ENCODE assay signal across 24 cellular contexts in genomic region chr3:108669211-108669610, GRCh38.
DNase-seq lines count a peak whose midpoint lies in the region; ATAC-seq, FAIRE-seq and TF ChIP-seq lines count a peak whose summit lies in the region.
"Had no signal": no experiment of that assay in that cellular context is flagged by ENCODE, and none has a peak within 500 bp of the region (broad histone marks: within the 10 kb centered on the region; RNA-seq: fewer than 3 reads in every experiment).

No MANE protein-coding gene starts in this region.

- no peak for TF ChIP-seq EP300 in K562 (IDR thresholded peaks at IDR 0.05; ENCODE audit: low read length)

- no peak for TF ChIP-seq RAD21 in K562 (CRISPR knock-in tag; conservative IDR thresholded peaks at IDR 0.05 in 1 of 2, IDR thresholded peaks at IDR 0.05 in 1 of 2)

- intact Hi-C loops in K562 (cut with micrococcal nuclease): loop anchor here (5.0 to 10.0 kb wide), 2 partner anchors 162 to 346 kb away; no protein-coding TSS in a partner anchor

- no peak for TF ChIP-seq CTCF in K562 (IDR thresholded peaks at IDR 0.05 in 2 of 3, conservative IDR thresholded peaks at IDR 0.05 in 1 of 3; ENCODE audit: insufficient read depth in 2 of 3, low read depth in 1 of 3, low read length in 3 of 3)

- FAIRE-seq in GM12892 (lab: Jason Lieb, UNC): peak; percentile 66
- no peak for FAIRE-seq in K562 (lab: Jason Lieb, UNC)
- FAIRE-seq: H1 had no signal

- TF ChIP-seq POLR2A in GM12892 (IDR thresholded peaks at IDR 0.05; ENCODE audit: low read depth, low read length) (no peak), K562 (conservative IDR thresholded peaks at IDR 0.05) (no peak)

- no peak overlapping the region for H3K4me3 ChIP-seq in K562
- H3K4me3 ChIP-seq: PC-9, SJCRH30, spleen, thoracic aorta had no signal

- no peaks in the 10 kb centered on the region for H3K79me2 ChIP-seq in K562 (ENCODE audit: control insufficient read depth, insufficient read depth, low read length)

- H3K27me3 ChIP-seq in K562 (ENCODE audit: control insufficient read depth in 2 of 2, insufficient read depth in 2 of 2, low read length in 2 of 2): no peaks in the 10 kb centered on the region
- H3K27me3 ChIP-seq: SJCRH30, spleen had no signal

- no peaks in the 10 kb centered on the region for H4K20me1 ChIP-seq in K562 (replicated peaks; ENCODE audit: control insufficient read depth, insufficient read depth, low read length)

- no peak overlapping the region for H3K27ac ChIP-seq in K562 (ENCODE audit: extremely low read depth, low read depth, low read length)
- H3K27ac ChIP-seq: KMS-11, PC-9, SJCRH30, thoracic aorta had no signal

- no peak overlapping the region for H3K9ac ChIP-seq in K562 (ENCODE audit: insufficient read depth in 1 of 2, low read depth in 2 of 2, low read length in 2 of 2)
- H3K9ac ChIP-seq: KMS-11 had no signal

- in situ Hi-C loops in K562 (cut with MboI): loop anchor here (10.0 kb wide), 1 partner anchor 236 kb away; no protein-coding TSS in a partner anchor

- ATAC-seq in GM21447 (IDR thresholded peaks at IDR 0.05; ENCODE audit: unreplicated experiment): peak; percentile 57
- ATAC-seq in HG03469 (IDR thresholded peaks at IDR 0.05; ENCODE audit: unreplicated experiment): peak; percentile 65
- no peak for ATAC-seq in K562
- ATAC-seq: activated naive CD4-positive, alpha-beta T cell treated with anti-CD3 and anti-CD28 coated beads, Interleukin-2, amount 50 U/mL, for 72 hours; activated T-cell treated with anti-CD3 and anti-CD28 coated beads, Interleukin-2, amount 50 U/mL, for 72 hours; effector memory CD8-positive, alpha-beta T cell; left ventricle myocardium superior had no signal

- H3K36me3 ChIP-seq in K562 (ENCODE audit: control insufficient read depth, insufficient read depth, low read length): no peaks in the 10 kb centered on the region

- no TSS peak for BruUV-seq in K562 (replicated peaks; lab: Mats Ljungman, UMichigan)

- no peaks in the 10 kb centered on the region for H3K4me1 ChIP-seq in K562 (replicated peaks in 1 of 2; ENCODE audit: control insufficient read depth in 2 of 2, insufficient read depth in 2 of 2, low read length in 2 of 2)
- H3K4me1 ChIP-seq: SJCRH30 had no signal

- no peak for DNase-seq in GM12892 (ENCODE audit: insufficient read length)
- DNase-seq in K562 (ENCODE audit: extremely low read depth in 1 of 4, low spot score in 3 of 4): no peak
- no peak for DNase-seq in activated CD4-positive, alpha-beta T cell treated with anti-CD3 and anti-CD28 coated beads for 4 hours
- DNase-seq in stimulated activated CD4-positive, alpha-beta T cell treated with anti-CD3 and anti-CD28 coated beads, Interleukin-12 subunit alpha, Interleukin-12 subunit beta, amount 100 ng/mL, for 4 hours: no peak
- no peak for DNase-seq in stimulated activated CD4-positive, alpha-beta T cell treated with anti-CD3 and anti-CD28 coated beads, Interleukin-1b, Interleukin-23, amount 100 ng/mL, for 48 hours
- no peak for DNase-seq in foreskin melanocyte
- DNase-seq: ACHN; activated CD4-positive, CD25-positive, alpha-beta regulatory T cell treated with anti-CD3 and anti-CD28 coated beads, Interleukin-2, amount 50 U/mL, for 72 hours; activated T-cell treated with anti-CD3 and anti-CD28 coated beads, Interleukin-2, amount 50 U/mL, for 72 hours; effector memory CD8-positive, alpha-beta T cell; glutamatergic neuron; left ventricle myocardium superior; NCI-H1417; NCI-H748 treated with DMSO at 0.1 percent for 48 hours; PC-9; retina; SJCRH30; spleen had no signal

- CTCF ChIA-PET in K562 (lab: Yijun Ruan, JAX; ENCODE audit: low intra/inter-chr PET ratio): no interaction called here

- no peaks in the 10 kb centered on the region for H3K9me3 ChIP-seq in K562 (replicated peaks; ENCODE audit: control insufficient read depth, insufficient read depth, low read depth, low read length)
- H3K9me3 ChIP-seq: SJCRH30, spleen, thoracic aorta had no signal

- H3K9me1 ChIP-seq in K562 (ENCODE audit: control insufficient read depth, insufficient read depth, low read length): no peaks in the 10 kb centered on the region

- H3K4me2 ChIP-seq in K562 (ENCODE audit: insufficient read depth, low read length): no peak overlapping the region
- H3K4me2 ChIP-seq: KMS-11, PC-9 had no signal

- H2AFZ ChIP-seq in K562 (ENCODE audit: low read depth, low read length): no peak overlapping the region
- H2AFZ ChIP-seq: PC-9 had no signal

- POLR2A ChIA-PET in K562 (lab: Yijun Ruan, JAX): no interaction called here

TF ChIP-seq in K562, 482 proteins besides CTCF, POLR2A, EP300 and RAD21 (continues in another document):
- TF ChIP-seq DNMT1 (IDR thresholded peaks at IDR 0.05): no peak
- no peak for TF ChIP-seq CEBPZ (IDR thresholded peaks at IDR 0.05; ENCODE audit: borderline replicate concordance, low read depth, low read length)
- TF ChIP-seq, protein P1, sequence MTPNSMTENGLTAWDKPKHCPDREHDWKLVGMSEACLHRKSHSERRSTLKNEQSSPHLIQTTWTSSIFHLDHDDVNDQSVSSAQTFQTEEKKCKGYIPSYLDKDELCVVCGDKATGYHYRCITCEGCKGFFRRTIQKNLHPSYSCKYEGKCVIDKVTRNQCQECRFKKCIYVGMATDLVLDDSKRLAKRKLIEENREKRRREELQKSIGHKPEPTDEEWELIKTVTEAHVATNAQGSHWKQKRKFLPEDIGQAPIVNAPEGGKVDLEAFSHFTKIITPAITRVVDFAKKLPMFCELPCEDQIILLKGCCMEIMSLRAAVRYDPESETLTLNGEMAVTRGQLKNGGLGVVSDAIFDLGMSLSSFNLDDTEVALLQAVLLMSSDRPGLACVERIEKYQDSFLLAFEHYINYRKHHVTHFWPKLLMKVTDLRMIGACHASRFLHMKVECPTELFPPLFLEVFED (CRISPR knock-in tag; conservative IDR thresholded peaks at IDR 0.05): no peak
- TF ChIP-seq ETS1 (conservative IDR thresholded peaks at IDR 0.05; ENCODE audit: control insufficient read depth, low read depth, low read length): no peak
- TF ChIP-seq, protein P2, sequence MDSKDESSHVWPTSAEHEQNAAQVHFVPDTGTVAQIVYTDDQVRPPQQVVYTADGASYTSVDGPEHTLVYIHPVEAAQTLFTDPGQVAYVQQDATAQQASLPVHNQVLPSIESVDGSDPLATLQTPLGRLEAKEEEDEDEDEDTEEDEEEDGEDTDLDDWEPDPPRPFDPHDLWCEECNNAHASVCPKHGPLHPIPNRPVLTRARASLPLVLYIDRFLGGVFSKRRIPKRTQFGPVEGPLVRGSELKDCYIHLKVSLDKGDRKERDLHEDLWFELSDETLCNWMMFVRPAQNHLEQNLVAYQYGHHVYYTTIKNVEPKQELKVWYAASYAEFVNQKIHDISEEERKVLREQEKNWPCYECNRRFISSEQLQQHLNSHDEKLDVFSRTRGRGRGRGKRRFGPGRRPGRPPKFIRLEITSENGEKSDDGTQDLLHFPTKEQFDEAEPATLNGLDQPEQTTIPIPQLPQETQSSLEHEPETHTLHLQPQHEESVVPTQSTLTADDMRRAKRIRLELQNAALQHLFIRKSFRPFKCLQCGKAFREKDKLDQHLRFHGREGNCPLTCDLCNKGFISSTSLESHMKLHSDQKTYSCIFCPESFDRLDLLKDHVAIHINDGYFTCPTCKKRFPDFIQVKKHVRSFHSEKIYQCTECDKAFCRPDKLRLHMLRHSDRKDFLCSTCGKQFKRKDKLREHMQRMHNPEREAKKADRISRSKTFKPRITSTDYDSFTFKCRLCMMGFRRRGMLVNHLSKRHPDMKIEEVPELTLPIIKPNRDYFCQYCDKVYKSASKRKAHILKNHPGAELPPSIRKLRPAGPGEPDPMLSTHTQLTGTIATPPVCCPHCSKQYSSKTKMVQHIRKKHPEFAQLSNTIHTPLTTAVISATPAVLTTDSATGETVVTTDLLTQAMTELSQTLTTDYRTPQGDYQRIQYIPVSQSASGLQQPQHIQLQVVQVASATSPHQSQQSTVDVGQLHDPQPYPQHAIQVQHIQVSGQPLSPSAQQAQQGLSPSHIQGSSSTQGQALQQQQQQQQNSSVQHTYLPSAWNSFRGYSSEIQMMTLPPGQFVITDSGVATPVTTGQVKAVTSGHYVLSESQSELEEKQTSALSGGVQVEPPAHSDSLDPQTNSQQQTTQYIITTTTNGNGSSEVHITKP (IDR thresholded peaks at IDR 0.05; ENCODE audit: partially characterized antibody): peak; percentile 33
- TF ChIP-seq ZNF354B (CRISPR knock-in tag; IDR thresholded peaks at IDR 0.05): no peak
- TF ChIP-seq CCAR2 (IDR thresholded peaks at IDR 0.05; ENCODE audit: low read depth, low read length): no peak
- TF ChIP-seq NFE2 (IDR thresholded peaks at IDR 0.05; ENCODE audit: low read depth): peak; percentile 24; the same call in 1 of the 2 replicates
